ENCODE assay signal across 14 cellular contexts in the genomic region with DNA sequence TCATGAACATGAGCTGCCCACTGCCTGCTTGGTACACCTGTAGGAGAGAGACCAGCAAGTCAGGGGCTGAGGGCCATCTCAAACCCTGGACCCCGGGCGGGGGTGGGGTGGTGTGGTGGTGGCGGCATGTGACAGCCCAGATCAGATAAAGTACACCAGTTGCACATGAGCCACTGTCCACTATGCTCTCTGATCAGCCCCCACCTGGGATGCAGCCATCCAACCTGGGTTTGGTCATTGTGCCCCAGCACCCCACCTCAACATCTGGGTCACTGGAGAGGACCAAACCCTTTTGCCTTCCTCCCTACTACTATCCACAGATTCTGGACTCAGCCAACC. TPM values are rescaled to one million over a fixed set of nuclear protein-coding genes. Genes with fewer than 3 reads are reported as not detected.
DNase-seq lines count a peak whose midpoint lies in the region; ATAC-seq and TF ChIP-seq lines count a peak whose summit lies in the region.
"Had no signal": no experiment of that assay in that cellular context is flagged by ENCODE, and none has a peak within 500 bp of the region (broad histone marks: within the 10 kb centered on the region; RNA-seq: fewer than 3 reads in every experiment).

No MANE protein-coding gene starts in this region.

- H3K14ac ChIP-seq in IMR-90 (replicated peaks; ENCODE audit: low read depth, low read length) (no peak overlapping the region), mesenchymal stem cell (ENCODE audit: low read length in 2 of 2) (no peak overlapping the region)

- H4K8ac ChIP-seq in IMR-90 (ENCODE audit: low read depth in 2 of 2, low read length in 2 of 2) (no peak overlapping the region), mesenchymal stem cell (ENCODE audit: low read length) (peak overlapping the region; percentile 0)

- intact Hi-C loops in HCT116 (cut with micrococcal nuclease) (loop anchor here (5.0 kb wide), 1 partner anchor 264 kb away; no protein-coding TSS in a partner anchor), IMR-90 (cut with micrococcal nuclease) (loop anchor here (5.0 kb wide), 1 partner anchor 221 kb away; a partner anchor contains a TSS), upper lobe of right lung (cut with DNase I) (no loop called here)

- no TSS peak for BruUV-seq in HCT116 (replicated peaks; lab: Mats Ljungman, UMichigan)
- BruUV-seq in IMR-90 (replicated peaks; lab: Mats Ljungman, UMichigan), result no TSS peak

- no peak overlapping the region for H2BK12ac ChIP-seq in mesenchymal stem cell (ENCODE audit: low read length in 2 of 2)

- H3K9ac ChIP-seq in HCT116 (ENCODE audit: low read length) (no peak overlapping the region), IMR-90 (ENCODE audit: low read depth, low read length) (no peak overlapping the region), mesenchymal stem cell (ENCODE audit: low read length) (no peak overlapping the region)
- H3K9ac ChIP-seq: GM23248 had no signal

- H2AFZ ChIP-seq in HCT116 (ENCODE audit: low read depth, low read length, poor library complexity, severe bottlenecking) (no peak overlapping the region), IMR-90 (replicated peaks; ENCODE audit: low read length, poor library complexity) (no peak overlapping the region), mesenchymal stem cell (ENCODE audit: low read depth, low read length) (no peak overlapping the region)
- H2AFZ ChIP-seq: GM23248 had no signal

- TF ChIP-seq RAD21 in HCT116 (IDR thresholded peaks at IDR 0.05; ENCODE audit: low read depth) (no peak), IMR-90 (IDR thresholded peaks at IDR 0.05; ENCODE audit: low read length) (no peak)

- no peaks in the 10 kb centered on the region for H3K9me2 ChIP-seq in HCT116 (ENCODE audit: insufficient read depth)

- TF ChIP-seq POLR2A in HCT116 (IDR thresholded peaks at IDR 0.05; ENCODE audit: borderline replicate concordance, extremely low read depth, insufficient read depth, insufficient read length) (no peak), IMR-90 (IDR thresholded peaks at IDR 0.05; ENCODE audit: low read depth, low read length) (no peak)

- H4K5ac ChIP-seq in IMR-90 (ENCODE audit: low read depth, low read length), result no peak overlapping the region

- no CpG with 5 or more reads among the region's 3 CpGs for WGBS in IMR-90 (ENCODE audit: extremely low coverage in 2 of 2, insufficient read length in 1 of 2), 2 experiments
- WGBS in mesenchymal stem cell, result 100% methylated on average over 3 of the region's 3 CpGs

- ATAC-seq in HCT116, result no peak
- ATAC-seq in IMR-90 (ENCODE audit: low read depth), result no peak
- ATAC-seq in upper lobe of right lung, result no peak
- no peak for ATAC-seq in HG03135 (IDR thresholded peaks at IDR 0.05; ENCODE audit: unreplicated experiment)

- H3K79me1 ChIP-seq in IMR-90 (ENCODE audit: low read depth in 1 of 2, low read length in 2 of 2), result peaks cover 44 to 85% of the 10 kb centered on the region in 2 experiments
- H3K79me1 ChIP-seq in mesenchymal stem cell (replicated peaks; ENCODE audit: low read length, poor library complexity, severe bottlenecking), result peaks cover 31% of the 10 kb centered on the region

- H3K36me3 ChIP-seq in HCT116 (ENCODE audit: control insufficient read depth in 1 of 2, insufficient read depth in 2 of 2, low read length in 2 of 2) (peaks cover 37 to 55% of the 10 kb centered on the region in 2 experiments), IMR-90 (ENCODE audit: control insufficient read depth, insufficient read depth, low read length) (peaks cover 49% of the 10 kb centered on the region), mesenchymal stem cell (ENCODE audit: control insufficient read depth in 1 of 2, insufficient read depth in 2 of 2, low read depth in 1 of 2, low read length in 2 of 2) (peaks cover 63 to 64% of the 10 kb centered on the region in 2 experiments), upper lobe of right lung (peaks cover 66% of the 10 kb centered on the region)

- H2BK120ac ChIP-seq in IMR-90 (ENCODE audit: low read depth, low read length) (no peak overlapping the region), mesenchymal stem cell (ENCODE audit: low read depth, low read length) (no peak overlapping the region)

- in situ Hi-C loops in IMR-90 (cut with MboI; ENCODE audit: low sequenced_read_pairs), result no loop called here

- H3K23ac ChIP-seq in IMR-90 (ENCODE audit: low read depth, low read length), result no peak overlapping the region
- no peak overlapping the region for H3K23ac ChIP-seq in mesenchymal stem cell (ENCODE audit: low read length in 2 of 2)

- H3K4me2 ChIP-seq in HCT116 (ENCODE audit: low read length) (no peak overlapping the region), IMR-90 (ENCODE audit: low read depth, low read length) (no peak overlapping the region), mesenchymal stem cell (ENCODE audit: low read length, poor library complexity, severe bottlenecking) (no peak overlapping the region)

- TF ChIP-seq CTCF in HCT116 (IDR thresholded peaks at IDR 0.05 in 2 of 3, conservative IDR thresholded peaks at IDR 0.05 in 1 of 3; ENCODE audit: borderline replicate concordance in 1 of 3, insufficient read depth in 1 of 3, low read depth in 2 of 3, low read length in 2 of 3), result no peak
- no peak for TF ChIP-seq CTCF in IMR-90 (conservative IDR thresholded peaks at IDR 0.05; ENCODE audit: low read depth, low read length)
- TF ChIP-seq CTCF in upper lobe of right lung (IDR thresholded peaks at IDR 0.05), result no peak

- H3K56ac ChIP-seq in IMR-90 (ENCODE audit: extremely low read depth, insufficient read depth, low read length), result no peak overlapping the region

- RAD21 ChIA-PET in HCT116 (lab: Charles Lee; ENCODE audit: low non-redundant PET in 1 of 2, low total read pairs in 2 of 2, uncharacterized antibody in 2 of 2, unreplicated experiment in 2 of 2), result no interaction called here

- H3K4ac ChIP-seq in IMR-90 (ENCODE audit: low read depth, low read length) (no peak overlapping the region), mesenchymal stem cell (ENCODE audit: low read depth in 1 of 2, low read length in 2 of 2) (no peak overlapping the region)

- no peak overlapping the region for H3K27ac ChIP-seq in HCT116 (ENCODE audit: low read depth, low read length)
- peak overlapping the region; percentile 58; the same call in 1 of the 2 replicates for H3K27ac ChIP-seq in IMR-90 (ENCODE audit: insufficient read depth, low read length)
- H3K27ac ChIP-seq in mesenchymal stem cell (ENCODE audit: low read length, poor library complexity, severe bottlenecking), result no peak overlapping the region
- H3K27ac ChIP-seq in upper lobe of right lung, result no peak overlapping the region
- H3K27ac ChIP-seq: BLaER1 treated with 17β-estradiol and CSF1 and Interleukin-3, amounts not matched to agents 10 nM and 100 nM; GM23248; HL-60 had no signal

- H2BK5ac ChIP-seq in IMR-90 (ENCODE audit: low read depth, low read length, poor library complexity, severe bottlenecking), result peak overlapping the region; percentile 40
- H2BK5ac ChIP-seq in mesenchymal stem cell (ENCODE audit: low read depth, low read length, poor library complexity, severe bottlenecking), result no peak overlapping the region

- no peak overlapping the region for H2BK20ac ChIP-seq in IMR-90 (ENCODE audit: low read depth, low read length)

- DNase-seq in HCT116 (ENCODE audit: low read depth, low spot score), result no peak
- DNase-seq in IMR-90, result no peak
- no peak for DNase-seq in mesenchymal stem cell
- DNase-seq in upper lobe of right lung, result peak; percentile 61
- DNase-seq in stimulated activated CD4-positive, alpha-beta T cell treated with anti-CD3 and anti-CD28 coated beads, Interleukin-15, amount 100 ng/mL, for 24 hours, result no peak
- DNase-seq in NCI-H146 treated with DMSO at 0.1 percent for 48 hours (lab: John Stamatoyannopoulos, UW; ENCODE audit: unreplicated experiment), result no peak
- DNase-seq: ACHN; CD4-positive, CD25-positive, alpha-beta regulatory T cell; GM23248; H7; KG1 had no signal

- H3K79me2 ChIP-seq in HCT116 (ENCODE audit: insufficient read depth, low read length), result peaks cover 46% of the 10 kb centered on the region

- H3K4me3 ChIP-seq in HCT116 (replicated peaks in 1 of 2; ENCODE audit: low read depth in 1 of 2, low read length in 2 of 2) (no peak overlapping the region), IMR-90 (ENCODE audit: insufficient read depth, low read depth, low read length) (no peak overlapping the region), mesenchymal stem cell (ENCODE audit: insufficient read depth in 1 of 2, low read depth in 1 of 2, low read length in 2 of 2) (no peak overlapping the region), upper lobe of right lung (no peak overlapping the region)
- H3K4me3 ChIP-seq: BLaER1 treated with 17β-estradiol and CSF1 and Interleukin-3, amounts not matched to agents 10 nM and 100 nM; GM23248 had no signal

- H3K27me3 ChIP-seq in HCT116 (ENCODE audit: insufficient read depth, low read length) (no peaks in the 10 kb centered on the region), IMR-90 (ENCODE audit: control insufficient read depth, insufficient read depth, low read length) (no peaks in the 10 kb centered on the region), mesenchymal stem cell (ENCODE audit: control insufficient read depth in 1 of 2, insufficient read depth in 1 of 2, low read length in 2 of 2) (no peaks in the 10 kb centered on the region), upper lobe of right lung (no peaks in the 10 kb centered on the region)
- H3K27me3 ChIP-seq: BLaER1 treated with 17β-estradiol and CSF1 and Interleukin-3, amounts not matched to agents 10 nM and 100 nM had no signal

- H4K20me1 ChIP-seq in HCT116 (ENCODE audit: insufficient read depth) (no peaks in the 10 kb centered on the region), IMR-90 (ENCODE audit: insufficient read depth, low read length) (peaks cover 48% of the 10 kb centered on the region)

- H3K4me1 ChIP-seq in HCT116 (ENCODE audit: control insufficient read depth in 1 of 2, insufficient read depth in 2 of 2, low read length in 2 of 2) (peaks cover 7 to 12% of the 10 kb centered on the region in 2 experiments), IMR-90 (ENCODE audit: control insufficient read depth, insufficient read depth, low read length) (peaks cover 42% of the 10 kb centered on the region), mesenchymal stem cell (ENCODE audit: control insufficient read depth, insufficient read depth, low read depth, low read length) (peaks cover 29% of the 10 kb centered on the region), upper lobe of right lung (peaks cover 21% of the 10 kb centered on the region)

- no peak overlapping the region for H2AK9ac ChIP-seq in IMR-90 (replicated peaks; ENCODE audit: low read depth, low read length, poor library complexity)

- dilution Hi-C loops in IMR-90 (cut with HindIII; ENCODE audit: low sequenced_read_pairs, unreplicated experiment), result no loop called here

- H2AK5ac ChIP-seq in IMR-90 (ENCODE audit: low read depth, low read length), result peak overlapping the region; percentile 59; the same call in 1 of the 2 replicates
- H2AK5ac ChIP-seq in mesenchymal stem cell (ENCODE audit: low read length, severe bottlenecking), result no peak overlapping the region

- H3K18ac ChIP-seq in IMR-90 (ENCODE audit: low read depth, low read length) (no peak overlapping the region), mesenchymal stem cell (ENCODE audit: low read depth in 1 of 2, low read length in 2 of 2) (no peak overlapping the region)

- no peaks in the 10 kb centered on the region for H3K9me3 ChIP-seq in HCT116 (ENCODE audit: control insufficient read depth in 1 of 2, insufficient read depth in 1 of 2, low read depth in 1 of 2, low read length in 2 of 2)
- H3K9me3 ChIP-seq in IMR-90 (ENCODE audit: control insufficient read depth, insufficient read depth, low read length), result no peaks in the 10 kb centered on the region
- H3K9me3 ChIP-seq in mesenchymal stem cell (ENCODE audit: control insufficient read depth, low read length), result no peaks in the 10 kb centered on the region
- H3K9me3 ChIP-seq in upper lobe of right lung, result no peaks in the 10 kb centered on the region
- H3K9me3 ChIP-seq: BLaER1 treated with 17β-estradiol and CSF1 and Interleukin-3, amounts not matched to agents 10 nM and 100 nM had no signal

- CTCF ChIA-PET in HCT116 (lab: Charles Lee), result interaction anchor here (1.5 to 1.6 kb wide), 2 partner anchors 8 to 288 kb away, joined by 3 to 4 read pairs; no protein-coding TSS in a partner anchor
- CTCF ChIA-PET in IMR-90 (lab: Yijun Ruan, JAX), result interaction anchor here (1.1 to 1.3 kb wide), 2 partner anchors 10 to 51 kb away, joined by 3 to 5 read pairs; no protein-coding TSS in a partner anchor

- no peak overlapping the region for H2BK15ac ChIP-seq in IMR-90 (ENCODE audit: low read depth, low read length)
- H2BK15ac ChIP-seq in mesenchymal stem cell (ENCODE audit: low read depth, poor library complexity, severe bottlenecking), result no peak overlapping the region

- H4K91ac ChIP-seq in IMR-90 (ENCODE audit: insufficient read depth, low read depth, low read length) (no peak overlapping the region; the same call in 1 of the 2 replicates), mesenchymal stem cell (ENCODE audit: low read length) (no peak overlapping the region)

- H3K9me1 ChIP-seq in IMR-90 (ENCODE audit: insufficient read depth, low read length), result peaks cover 32% of the 10 kb centered on the region

- POLR2A ChIA-PET in HCT116 (lab: Charles Lee) (no interaction called here), IMR-90 (lab: Charles Lee; ENCODE audit: unreplicated experiment) (no interaction called here)

RNA-seq across cellular contexts. Expression of gene NCKIPSD, which starts 3.0 kb away (rescaled TPM):
- total RNA-seq in HCT116 (2021; ENCODE audit: unreplicated experiment), result 36.9 TPM
- 58.4 and 80.7 TPM in 2 replicates for polyA plus RNA-seq in HCT116 (2012)
- total RNA-seq in IMR-90 (2012; rRNA removed), result 21.0 and 21.9 TPM in 2 replicates
- 38.3 and 42.3 TPM in 2 replicates for polyA plus RNA-seq in IMR-90 (2012; rRNA removed)
- 15.5 and 40.7 TPM in 2 replicates for polyA plus RNA-seq in IMR-90 (2012; cell fraction: cytosol; rRNA removed)
- 71.9 and 123 TPM in 2 replicates for polyA plus RNA-seq in IMR-90 (2012; cell fraction: nucleus; rRNA removed; ENCODE audit: low replicate concordance)
- polyA plus RNA-seq in mesenchymal stem cell (2013, experiment 1 of 2), result 12.3 TPM
- polyA plus RNA-seq in mesenchymal stem cell (2013, experiment 2 of 2), result 11.3 TPM
- 18.3 TPM for total RNA-seq in upper lobe of right lung

RNA-seq across cellular contexts. Expression of gene CELSR3, which starts 26.0 kb away (rescaled TPM):
- total RNA-seq in HCT116 (2021; ENCODE audit: unreplicated experiment) (7.8 TPM), IMR-90 (2012; rRNA removed) (0.18 and 0.28 TPM in 2 replicates), upper lobe of right lung (1.2 TPM)
- polyA plus RNA-seq in HCT116 (2012), result 6.3 and 6.8 TPM in 2 replicates
- 0.59 and 0.63 TPM in 2 replicates for polyA plus RNA-seq in IMR-90 (2012; rRNA removed)
- polyA plus RNA-seq in IMR-90 (2012; cell fraction: cytosol; rRNA removed), result 0.21 and 0.46 TPM in 2 replicates
- 2.5 and 3.7 TPM in 2 replicates for polyA plus RNA-seq in IMR-90 (2012; cell fraction: nucleus; rRNA removed; ENCODE audit: low replicate concordance)
- polyA plus RNA-seq in mesenchymal stem cell (2013, experiment 1 of 2), result 2.1 TPM
- 2.0 TPM for polyA plus RNA-seq in mesenchymal stem cell (2013, experiment 2 of 2)

RNA-seq across cellular contexts. Expression of gene IP6K2, which starts 28.3 kb away (rescaled TPM):
- 89.5 TPM for total RNA-seq in HCT116 (2021; ENCODE audit: unreplicated experiment)
- polyA plus RNA-seq in HCT116 (2012), result 115 and 121 TPM in 2 replicates
- 73.7 and 76.9 TPM in 2 replicates for total RNA-seq in IMR-90 (2012; rRNA removed)
- polyA plus RNA-seq in IMR-90 (2012; rRNA removed), result 155 and 169 TPM in 2 replicates
- polyA plus RNA-seq in IMR-90 (2012; cell fraction: cytosol; rRNA removed), result 86.6 and 128 TPM in 2 replicates
- 518 and 581 TPM in 2 replicates for polyA plus RNA-seq in IMR-90 (2012; cell fraction: nucleus; rRNA removed; ENCODE audit: low replicate concordance)
- polyA plus RNA-seq in mesenchymal stem cell (2013, experiment 1 of 2), result 75.8 TPM
- 75.0 TPM for polyA plus RNA-seq in mesenchymal stem cell (2013, experiment 2 of 2)
- total RNA-seq in upper lobe of right lung, result 44.2 TPM

RNA-seq across cellular contexts. Expression of gene SLC26A6, which starts 53.4 kb away (rescaled TPM):
- total RNA-seq in HCT116 (2021; ENCODE audit: unreplicated experiment), result 55.1 TPM
- polyA plus RNA-seq in HCT116 (2012), result 57.0 and 58.9 TPM in 2 replicates
- 11.7 and 11.8 TPM in 2 replicates for total RNA-seq in IMR-90 (2012; rRNA removed)
- 31.4 and 34.3 TPM in 2 replicates for polyA plus RNA-seq in IMR-90 (2012; rRNA removed)
- polyA plus RNA-seq in IMR-90 (2012; cell fraction: cytosol; rRNA removed), result 12.8 and 16.9 TPM in 2 replicates
- polyA plus RNA-seq in IMR-90 (2012; cell fraction: nucleus; rRNA removed; ENCODE audit: low replicate concordance), result 352 and 485 TPM in 2 replicates
- 42.5 TPM for polyA plus RNA-seq in mesenchymal stem cell (2013, experiment 1 of 2)
- 39.9 TPM for polyA plus RNA-seq in mesenchymal stem cell (2013, experiment 2 of 2)
- 19.9 TPM for total RNA-seq in upper lobe of right lung
